1 cellular context compared by ENCODE assay signal in the genomic region with DNA sequence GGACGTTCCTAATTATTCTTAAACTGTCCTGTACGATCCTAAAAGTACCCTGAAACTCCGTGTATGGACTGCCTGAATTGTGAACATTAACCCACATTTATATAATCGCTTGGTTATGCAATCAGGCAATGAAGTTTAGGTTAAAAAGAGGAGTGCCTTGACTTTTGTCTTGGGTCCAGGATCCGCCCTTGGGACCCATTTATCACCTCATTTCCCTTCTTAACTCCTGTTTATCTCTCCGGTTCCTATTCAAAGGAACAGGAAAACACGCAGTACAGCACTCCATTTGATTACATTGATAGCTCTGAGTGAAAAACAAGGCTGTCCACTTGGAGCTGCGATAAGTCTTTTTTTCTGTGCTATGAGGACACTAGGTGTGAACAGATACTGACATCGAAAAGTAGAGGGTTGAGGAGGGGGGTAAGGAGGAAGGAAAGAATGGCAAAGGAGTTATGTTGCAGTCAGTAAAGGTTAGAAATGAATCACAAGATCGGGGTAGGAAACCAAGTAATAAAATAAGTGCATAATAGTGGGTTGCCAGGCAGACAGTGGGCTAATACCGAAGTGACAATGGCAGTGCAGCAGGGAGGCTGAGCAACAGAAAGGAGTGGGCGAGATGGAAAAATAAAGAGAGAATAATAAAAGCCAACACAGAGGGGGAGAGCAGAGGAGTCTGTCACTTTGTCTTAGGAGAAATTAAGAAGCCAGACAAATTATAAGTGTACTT.
TF ChIP-seq lines count a peak whose summit lies in the region.

No MANE protein-coding gene starts in this region.

TF ChIP-seq in liver, 16 proteins besides CTCF, POLR2A, EP300 and RAD21 (continued from another document):
- peak in 1 of 2 donors; percentile 85 for TF ChIP-seq HNF4A (conservative IDR thresholded peaks at IDR 0.05)
- TF ChIP-seq YY1 (IDR thresholded peaks at IDR 0.05), result peak; percentile 37
- TF ChIP-seq, protein P1, sequence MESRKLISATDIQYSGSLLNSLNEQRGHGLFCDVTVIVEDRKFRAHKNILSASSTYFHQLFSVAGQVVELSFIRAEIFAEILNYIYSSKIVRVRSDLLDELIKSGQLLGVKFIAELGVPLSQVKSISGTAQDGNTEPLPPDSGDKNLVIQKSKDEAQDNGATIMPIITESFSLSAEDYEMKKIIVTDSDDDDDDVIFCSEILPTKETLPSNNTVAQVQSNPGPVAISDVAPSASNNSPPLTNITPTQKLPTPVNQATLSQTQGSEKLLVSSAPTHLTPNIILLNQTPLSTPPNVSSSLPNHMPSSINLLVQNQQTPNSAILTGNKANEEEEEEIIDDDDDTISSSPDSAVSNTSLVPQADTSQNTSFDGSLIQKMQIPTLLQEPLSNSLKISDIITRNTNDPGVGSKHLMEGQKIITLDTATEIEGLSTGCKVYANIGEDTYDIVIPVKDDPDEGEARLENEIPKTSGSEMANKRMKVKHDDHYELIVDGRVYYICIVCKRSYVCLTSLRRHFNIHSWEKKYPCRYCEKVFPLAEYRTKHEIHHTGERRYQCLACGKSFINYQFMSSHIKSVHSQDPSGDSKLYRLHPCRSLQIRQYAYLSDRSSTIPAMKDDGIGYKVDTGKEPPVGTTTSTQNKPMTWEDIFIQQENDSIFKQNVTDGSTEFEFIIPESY (IDR thresholded peaks at IDR 0.05), result peak; percentile 20
- peak in 1 of 2 donors; percentile 74 for TF ChIP-seq RXRA (IDR thresholded peaks at IDR 0.05)
